8 cellular contexts compared by ENCODE assay signal in the genomic region with DNA sequence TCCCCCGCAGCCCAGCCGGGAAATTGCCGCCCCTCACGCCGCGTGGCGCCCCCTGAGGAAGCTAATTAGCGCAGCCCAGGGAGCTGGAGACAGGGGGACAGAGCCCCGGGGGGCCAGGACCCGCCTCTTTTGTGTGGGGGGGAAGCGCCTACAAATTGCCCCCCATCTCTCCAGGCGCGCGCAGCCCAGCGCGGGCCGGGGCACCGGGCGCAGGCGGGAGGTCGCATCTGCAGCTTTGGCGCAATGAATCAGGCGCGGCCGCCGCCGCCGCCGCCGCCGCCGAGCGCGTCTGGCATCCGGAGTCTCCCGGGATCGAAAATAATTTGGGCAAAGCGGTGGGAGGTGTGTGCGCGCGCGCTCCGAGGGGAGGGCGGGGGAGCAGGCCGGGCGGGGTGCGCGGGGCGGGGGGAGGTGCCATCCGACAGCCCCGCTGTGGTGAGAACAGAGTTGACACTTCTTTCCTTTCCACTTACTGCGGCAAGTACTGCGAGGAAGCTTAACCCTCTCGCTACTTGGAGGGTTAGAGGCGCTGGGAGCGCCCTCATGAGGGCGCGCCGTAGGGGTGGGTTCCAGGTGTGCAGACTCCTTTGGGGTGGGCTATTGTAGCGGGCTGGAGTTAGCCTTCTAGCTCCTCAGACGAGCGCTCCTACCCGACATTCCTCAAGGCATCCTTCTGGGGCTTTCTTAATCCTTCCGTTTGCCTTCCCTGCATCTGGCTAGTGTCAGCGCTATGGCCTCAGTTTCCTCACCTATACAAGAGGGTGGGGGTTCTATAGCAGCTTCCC.
DNase-seq lines count a peak whose midpoint lies in the region; ATAC-seq and TF ChIP-seq lines count a peak whose summit lies in the region.

No MANE protein-coding gene starts in this region.

- peaks cover 0 to 11% (median under 1%) of the 10 kb centered on the region in 4 donors for H3K4me1 ChIP-seq in right lobe of liver

- peaks cover 0 to 5% of the 10 kb centered on the region in 2 donors for H3K27me3 ChIP-seq in right lobe of liver

- no peaks in the 10 kb centered on the region for H3K36me3 ChIP-seq in right lobe of liver

- intact Hi-C loops in right lobe of liver (cut with DNase I): no loop called here

- H3K27ac ChIP-seq in coronary artery (peak overlapping the region; percentile 53 to 83), right lobe of liver (no peak overlapping the region)

- TF ChIP-seq POLR2A in right lobe of liver (IDR thresholded peaks at IDR 0.05): no peak

- 21% methylated on average over 11 of the region's 65 CpGs for WGBS in right lobe of liver (ENCODE audit: insufficient coverage, low coverage, low lambda C conversion rate, missing lambda C conversion rate)

- DNase-seq in A172 (ENCODE audit: low spot score) (peak; percentile 69), NCI-H1930 (lab: John Stamatoyannopoulos, UW) (peak; percentile 20 to 26), coronary artery (ENCODE audit: low spot score) (no peak), right lobe of liver (peak in 1 of 3 donors; percentile 35)
- DNase-seq in activated CD4-positive, alpha-beta T cell treated with anti-CD3 and anti-CD28 coated beads for 1 hour: peak; percentile 31
- peak; percentile 62 for DNase-seq in stimulated activated CD8-positive, alpha-beta memory T cell treated with anti-CD3 and anti-CD28 coated beads, Interleukin-12 subunit alpha, Interleukin-12 subunit beta, amount 100 ng/mL, for 4 hours (ENCODE audit: low read depth)

- no peak for TF ChIP-seq CTCF in coronary artery (IDR thresholded peaks at IDR 0.05)
- TF ChIP-seq CTCF in right lobe of liver (IDR thresholded peaks at IDR 0.05): no peak

- peak; percentile 57 for ATAC-seq in GM18511 (IDR thresholded peaks at IDR 0.05; ENCODE audit: unreplicated experiment)
- peak in 3 of 4 donors; percentile 3 to 33 (median 9) for ATAC-seq in right lobe of liver
- ATAC-seq in GM19452 (IDR thresholded peaks at IDR 0.05; ENCODE audit: unreplicated experiment): no peak

- H3K4me3 ChIP-seq in coronary artery (peak overlapping the region; percentile 66), right lobe of liver (peak overlapping the region; percentile 29 to 52 (median 31))

- H3K9me3 ChIP-seq in right lobe of liver: no peaks in the 10 kb centered on the region

Comparison
In these comparisons a context has a peak if more than half of its experiments do, and no peak if none do; other contexts are left out.
1. H3K27ac ChIP-seq: peak in coronary artery (2 of 2); none in right lobe of liver (0 of 3).